17 cellular contexts compared by ENCODE assay signal in the genomic region with DNA sequence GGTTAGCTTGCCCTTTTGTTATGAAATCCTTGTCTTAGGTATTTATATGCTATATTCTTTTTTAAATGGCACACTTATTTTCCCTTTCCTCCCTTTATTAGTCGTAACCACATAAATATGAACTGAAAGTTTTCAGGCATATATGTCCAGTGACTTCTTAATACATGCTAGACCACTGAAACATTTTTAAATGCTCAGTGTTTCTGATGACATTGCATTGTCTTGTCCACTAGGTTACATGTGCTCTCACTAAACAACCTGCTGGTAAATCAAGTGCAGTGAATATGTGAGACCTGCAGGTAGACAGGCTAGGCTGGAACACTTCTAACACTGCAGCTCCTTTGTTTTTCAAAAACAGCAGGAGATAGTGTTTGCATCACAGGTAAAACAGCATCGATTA.
"Had no signal": no experiment of that assay in that cellular context is flagged by ENCODE, and none has a peak within 500 bp of the region (broad histone marks: within the 10 kb centered on the region; RNA-seq: fewer than 3 reads in every experiment).

No MANE protein-coding gene starts in this region.

- H3K36me3 ChIP-seq: colonic mucosa, heart left ventricle, right atrium auricular region, sigmoid colon, tibial nerve had no signal

- DNase-seq: colonic mucosa; effector CD4-positive, alpha-beta T cell; endodermal cell; heart left ventricle; hippocampal formation; kidney glomerular epithelial cell; mesendoderm; naive thymus-derived CD8-positive, alpha-beta T cell; sigmoid colon; stimulated activated CD4-positive, alpha-beta T cell treated with anti-CD3 and anti-CD28 coated beads, Interleukin-2, amount 100 ng/mL, for 24 hours; stimulated activated CD4-positive, alpha-beta T cell treated with anti-CD3 and anti-CD28 coated beads, Interleukin-4, amount 100 ng/mL, for 4 hours; stimulated activated naive B cell treated with anti-CD40 and anti-IgM and Interleukin-4, amounts not matched to agents 10 μg/mL and 1 μg/mL and 100 μg/mL, for 72 hours; stimulated activated naive CD8-positive, alpha-beta T cell treated with anti-CD3 and anti-CD28 coated beads, Interleukin-15, amount 100 ng/mL, for 72 hours; testis had no signal

- ATAC-seq: heart left ventricle; naive thymus-derived CD8-positive, alpha-beta T cell; stimulated activated naive B cell treated with anti-CD40 and anti-IgM and Interleukin-4, amounts not matched to agents 10 μg/mL and 1 μg/mL and 100 μg/mL, for 72 hours; stimulated activated naive CD8-positive, alpha-beta T cell treated with anti-CD3 and anti-CD28 coated beads, Interleukin-15, amount 100 ng/mL, for 72 hours had no signal

- H3K4me3 ChIP-seq: colonic mucosa, heart left ventricle, right atrium auricular region, sigmoid colon, skin epidermis, testis, tibial nerve had no signal

- H3K27ac ChIP-seq: colonic mucosa, heart left ventricle, right atrium auricular region, sigmoid colon, skin epidermis, testis, tibial nerve had no signal

- H3K9me3 ChIP-seq: colonic mucosa, heart left ventricle, right atrium auricular region, sigmoid colon, testis, tibial nerve had no signal

- H3K4me1 ChIP-seq: colonic mucosa, heart left ventricle, right atrium auricular region, testis, tibial nerve had no signal

- H3K27me3 ChIP-seq: colonic mucosa, heart left ventricle, right atrium auricular region, sigmoid colon, testis, tibial nerve had no signal
